In the genomic region with DNA sequence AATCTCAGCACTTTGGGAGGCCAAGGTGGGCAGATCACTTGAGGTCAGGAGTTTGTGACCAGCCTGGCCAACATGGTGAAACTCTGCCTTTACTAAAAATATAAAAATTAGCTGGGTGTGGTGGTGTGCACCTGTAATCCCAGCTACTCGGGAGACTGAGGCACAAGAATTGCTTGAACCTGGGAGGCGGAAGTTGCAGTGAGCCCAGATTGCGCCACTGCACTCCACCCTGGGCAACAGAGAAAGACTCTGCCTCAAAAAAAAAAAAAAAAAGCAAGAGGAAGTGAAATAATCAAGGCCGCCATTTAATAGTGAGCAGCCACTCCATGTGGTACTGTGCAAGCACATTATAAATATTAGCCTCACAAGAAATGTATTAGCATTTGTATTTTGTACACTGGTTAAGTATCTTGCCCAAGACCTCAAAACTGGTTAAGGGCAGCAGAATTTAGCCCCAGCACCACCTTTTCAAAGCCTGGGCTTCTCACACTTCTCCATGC, we compare ENCODE assay signal across 1 cellular context.
A peak's percentile ranks its signal among the peaks of the same experiment; 100 is the strongest.
TF ChIP-seq lines count a peak whose summit lies in the region.

No MANE protein-coding gene starts in this region.

TF ChIP-seq in GM12878, 131 proteins besides CTCF, POLR2A, EP300 and RAD21:
- TF ChIP-seq ZBTB33 (IDR thresholded peaks at IDR 0.05) (peak; percentile 68; the same call in 1 of the 2 replicates), SPI1 (IDR thresholded peaks at IDR 0.05; ENCODE audit: borderline replicate concordance, insufficient read depth, low read depth, low read length) (peak; percentile 60)
- TF ChIP-seq, protein P1, sequence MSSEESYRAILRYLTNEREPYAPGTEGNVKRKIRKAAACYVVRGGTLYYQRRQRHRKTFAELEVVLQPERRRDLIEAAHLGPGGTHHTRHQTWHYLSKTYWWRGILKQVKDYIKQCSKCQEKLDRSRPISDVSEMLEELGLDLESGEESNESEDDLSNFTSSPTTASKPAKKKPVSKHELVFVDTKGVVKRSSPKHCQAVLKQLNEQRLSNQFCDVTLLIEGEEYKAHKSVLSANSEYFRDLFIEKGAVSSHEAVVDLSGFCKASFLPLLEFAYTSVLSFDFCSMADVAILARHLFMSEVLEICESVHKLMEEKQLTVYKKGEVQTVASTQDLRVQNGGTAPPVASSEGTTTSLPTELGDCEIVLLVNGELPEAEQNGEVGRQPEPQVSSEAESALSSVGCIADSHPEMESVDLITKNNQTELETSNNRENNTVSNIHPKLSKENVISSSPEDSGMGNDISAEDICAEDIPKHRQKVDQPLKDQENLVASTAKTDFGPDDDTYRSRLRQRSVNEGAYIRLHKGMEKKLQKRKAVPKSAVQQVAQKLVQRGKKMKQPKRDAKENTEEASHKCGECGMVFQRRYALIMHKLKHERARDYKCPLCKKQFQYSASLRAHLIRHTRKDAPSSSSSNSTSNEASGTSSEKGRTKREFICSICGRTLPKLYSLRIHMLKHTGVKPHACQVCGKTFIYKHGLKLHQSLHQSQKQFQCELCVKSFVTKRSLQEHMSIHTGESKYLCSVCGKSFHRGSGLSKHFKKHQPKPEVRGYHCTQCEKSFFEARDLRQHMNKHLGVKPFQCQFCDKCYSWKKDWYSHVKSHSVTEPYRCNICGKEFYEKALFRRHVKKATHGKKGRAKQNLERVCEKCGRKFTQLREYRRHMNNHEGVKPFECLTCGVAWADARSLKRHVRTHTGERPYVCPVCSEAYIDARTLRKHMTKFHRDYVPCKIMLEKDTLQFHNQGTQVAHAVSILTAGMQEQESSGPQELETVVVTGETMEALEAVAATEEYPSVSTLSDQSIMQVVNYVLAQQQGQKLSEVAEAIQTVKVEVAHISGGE (CRISPR knock-in tag; IDR thresholded peaks at IDR 0.05), result 0 out of 2 replicates have a peak, but pooled peaks have one; percentile 7
TF ChIP-seq in GM12878: peak in this region for 3; not testable (repeated sequence) for 128.
